ENCODE assay signal across 9 cellular contexts in genomic region chr20:14337400-14338171, GRCh38. TPM values are rescaled to one million over a fixed set of nuclear protein-coding genes. Genes with fewer than 3 reads are reported as not detected.
DNase-seq lines count a peak whose midpoint lies in the region; ATAC-seq and TF ChIP-seq lines count a peak whose summit lies in the region.
"Had no signal": no experiment of that assay in that cellular context is flagged by ENCODE, and none has a peak within 500 bp of the region (broad histone marks: within the 10 kb centered on the region; RNA-seq: fewer than 3 reads in every experiment).

Gene FLRT3, minus strand, starts transcription at chr20:14337612. Its CDS starts 10,106 bp downstream, at chr20:14327506.

- CTCF ChIA-PET in SK-N-SH (lab: Yijun Ruan, JAX), result interaction anchor here (0.6 to 1.9 kb wide), 39 partner anchors 9 to 1906 kb away, joined by 3 to 9 read pairs (median 3); no protein-coding TSS in a partner anchor

- H3K27me3 ChIP-seq in ACC112 (ENCODE audit: insufficient read depth, low read length) (no peaks in the 10 kb centered on the region), SK-N-SH (ENCODE audit: insufficient read depth) (no peaks in the 10 kb centered on the region), upper lobe of right lung (no peaks in the 10 kb centered on the region)

- peaks cover 23% of the 10 kb centered on the region for H3K4me1 Mint-ChIP-seq in mesothelial cell of epicardium

- no peaks in the 10 kb centered on the region for H3K36me3 ChIP-seq in ACC112 (ENCODE audit: insufficient read depth, low read length)
- no peaks in the 10 kb centered on the region for H3K36me3 ChIP-seq in SK-N-SH (replicated peaks in 1 of 2; ENCODE audit: control insufficient read depth in 1 of 2, insufficient read depth in 2 of 2, low read length in 1 of 2)
- no peaks in the 10 kb centered on the region for H3K36me3 ChIP-seq in upper lobe of right lung

- H3K27ac ChIP-seq in ACC112 (ENCODE audit: low read depth, low read length) (peak within 1 kb of the TSS; percentile 11; the same call in 1 of the 2 replicates), SK-N-SH (ENCODE audit: low read depth in 2 of 2, low read length in 1 of 2) (peak within 1 kb of the TSS; percentile 45 to 80), upper lobe of right lung (peak within 1 kb of the TSS; percentile 71)

- peak within 1 kb of the TSS; percentile 73 for H3K4me2 ChIP-seq in SK-N-SH

- TF ChIP-seq POLR2A in GM18505 (IDR thresholded peaks at IDR 0.05; ENCODE audit: borderline replicate concordance, extremely low read depth, insufficient read depth, insufficient read length), result no peak

- H3K4me3 Mint-ChIP-seq in mesothelial cell of epicardium, result peak within 1 kb of the TSS; percentile 94

- POLR2A ChIA-PET in SK-N-SH (lab: Yijun Ruan, JAX), result no interaction called here

- H3K36me3 Mint-ChIP-seq in mesothelial cell of epicardium, result no peaks in the 10 kb centered on the region
- H3K36me3 Mint-ChIP-seq: IgD-negative memory B cell had no signal

- TF ChIP-seq CTCF in SK-N-SH (IDR thresholded peaks at IDR 0.05) (peak; percentile 90), mesothelial cell of epicardium (IDR thresholded peaks at IDR 0.05; ENCODE audit: unreplicated experiment) (peak; percentile 65), upper lobe of right lung (IDR thresholded peaks at IDR 0.05) (peak; percentile 65)

- H3F3A ChIP-seq in SK-N-SH (replicated peaks; ENCODE audit: insufficient read depth), result no peaks in the 10 kb centered on the region

- H3K9me3 ChIP-seq in SK-N-SH (no peaks in the 10 kb centered on the region), upper lobe of right lung (no peaks in the 10 kb centered on the region)

- H2AFZ ChIP-seq in ACC112 (ENCODE audit: low read length, unreplicated experiment) (peak within 1 kb of the TSS; percentile 65), SK-N-SH (ENCODE audit: low read depth) (peak within 1 kb of the TSS; percentile 85)

- H3K79me2 ChIP-seq in ACC112 (ENCODE audit: control insufficient read depth, insufficient read depth, low read length, unreplicated experiment) (no peaks in the 10 kb centered on the region), SK-N-SH (ENCODE audit: insufficient read depth) (no peaks in the 10 kb centered on the region)

- no peaks in the 10 kb centered on the region for H4K20me1 ChIP-seq in SK-N-SH (ENCODE audit: insufficient read depth)

- H3K4me1 ChIP-seq in ACC112 (ENCODE audit: control insufficient read depth, insufficient read depth, low read length, unreplicated experiment) (peaks cover 5% of the 10 kb centered on the region), SK-N-SH (ENCODE audit: control insufficient read depth in 1 of 2, insufficient read depth in 2 of 2, low read depth in 1 of 2, low read length in 1 of 2) (peaks cover 0 to 3% of the 10 kb centered on the region in 2 experiments; a peak in 2 of 4 replicates), upper lobe of right lung (no peaks in the 10 kb centered on the region)

- TF ChIP-seq RAD21 in SK-N-SH (IDR thresholded peaks at IDR 0.05; ENCODE audit: low read length), result peak; percentile 98

- ATAC-seq in GM18505 (IDR thresholded peaks at IDR 0.05; ENCODE audit: unreplicated experiment), result peak; percentile 99
- ATAC-seq in HG02884 (IDR thresholded peaks at IDR 0.05; ENCODE audit: unreplicated experiment), result peak; percentile 100
- peak; percentile 95 for ATAC-seq in esophagus mucosa
- ATAC-seq in upper lobe of right lung, result peak; percentile 97

- TF ChIP-seq EP300 in SK-N-SH (IDR thresholded peaks at IDR 0.05; ENCODE audit: borderline replicate concordance in 1 of 2, low read depth in 1 of 2, low read length in 1 of 2), result no peak

- peak within 1 kb of the TSS; percentile 99 for H3K27ac Mint-ChIP-seq in mesothelial cell of epicardium
- H3K27ac Mint-ChIP-seq: IgD-negative memory B cell had no signal

- H3K4me3 ChIP-seq in ACC112 (ENCODE audit: low read depth, low read length), result peak within 1 kb of the TSS; percentile 78
- peak within 1 kb of the TSS; percentile 65 for H3K4me3 ChIP-seq in SK-N-SH (ENCODE audit: low read depth in 2 of 2, low read length in 1 of 2)
- peak within 1 kb of the TSS; percentile 48 for H3K4me3 ChIP-seq in upper lobe of right lung

- DNase-seq in NCI-H1105 treated with DMSO at 0.1 percent for 48 hours (lab: John Stamatoyannopoulos, UW) (peak; percentile 82), SK-N-SH (peak; percentile 63), mesothelial cell of epicardium (ENCODE audit: low spot score in 2 of 2, unreplicated experiment in 2 of 2) (peak; percentile 54 to 78), upper lobe of right lung (peak; percentile 72)

- intact Hi-C loops in upper lobe of right lung (cut with DNase I), result no loop called here

- no peaks in the 10 kb centered on the region for H3K9me3 Mint-ChIP-seq in mesothelial cell of epicardium

- WGBS in SK-N-SH (ENCODE audit: low lambda C conversion rate), result 26% methylated on average over 12 of the region's 12 CpGs

- no peaks in the 10 kb centered on the region for H3K27me3 Mint-ChIP-seq in mesothelial cell of epicardium (ENCODE audit: low read depth)
- H3K27me3 Mint-ChIP-seq: IgD-negative memory B cell had no signal

- H3K9me2 ChIP-seq in SK-N-SH, result no peaks in the 10 kb centered on the region

- peak within 1 kb of the TSS; percentile 53; the same call in 1 of the 2 replicates for H3K9ac ChIP-seq in SK-N-SH

TF ChIP-seq in SK-N-SH, 30 proteins besides CTCF, POLR2A, EP300 and RAD21:
- peak; percentile 96 for TF ChIP-seq POLR2AphosphoS5 (IDR thresholded peaks at IDR 0.05; ENCODE audit: low read depth, low read length)
- 0 out of 2 replicates have a peak, but pooled peaks have one; percentile 15 for TF ChIP-seq NRF1 (IDR thresholded peaks at IDR 0.05; ENCODE audit: low read depth, low read length)
- no peak for TF ChIP-seq TEAD4 (IDR thresholded peaks at IDR 0.05; ENCODE audit: borderline replicate concordance, insufficient read depth)
- peak; percentile 39 for TF ChIP-seq TCF12 (IDR thresholded peaks at IDR 0.05)
- 0 out of 2 replicates have a peak, but pooled peaks have one; percentile 22 for TF ChIP-seq GATA2 (CRISPR knock-in tag; IDR thresholded peaks at IDR 0.05)
- peak; percentile 60; the same call in 1 of the 2 replicates for TF ChIP-seq MAX (IDR thresholded peaks at IDR 0.05; ENCODE audit: low read depth)
- TF ChIP-seq TAF1 (IDR thresholded peaks at IDR 0.05; ENCODE audit: borderline replicate concordance, low read depth, low read length), result peak; percentile 96
- TF ChIP-seq SMC3 (IDR thresholded peaks at IDR 0.05; ENCODE audit: low read depth, low read length), result peak; percentile 88
- TF ChIP-seq RCOR1 (IDR thresholded peaks at IDR 0.05; ENCODE audit: low read length), result peak; percentile 57; the same call in 1 of the 2 replicates
- TF ChIP-seq REST (IDR thresholded peaks at IDR 0.05; ENCODE audit: low read depth, low read length), result no peak
- peak; percentile 67 for TF ChIP-seq MXI1 (IDR thresholded peaks at IDR 0.05; ENCODE audit: low read depth, low read length)
- peak; percentile 36 for TF ChIP-seq CHD2 (IDR thresholded peaks at IDR 0.05; ENCODE audit: low read length, partially characterized antibody)
- no peak for TF ChIP-seq RXRA (IDR thresholded peaks at IDR 0.05; ENCODE audit: borderline replicate concordance, low read depth)
- no peak for TF ChIP-seq GABPA (IDR thresholded peaks at IDR 0.05; ENCODE audit: low read depth)
- TF ChIP-seq RFX5 (IDR thresholded peaks at IDR 0.05; ENCODE audit: low read length), result peak; percentile 56; the same call in 1 of the 2 replicates

RNA-seq across cellular contexts. Expression of gene FLRT3, which starts in this region (rescaled TPM):
- polyA plus RNA-seq in SK-N-SH (2012; rRNA removed), result 1.8 and 2.2 TPM in 2 replicates
- 2.1 and 2.2 TPM in 2 replicates for polyA plus RNA-seq in SK-N-SH (2012; cell fraction: cytosol; rRNA removed)
- 1.3 and 2.7 TPM in 2 replicates for polyA plus RNA-seq in SK-N-SH (2012; cell fraction: nucleus; rRNA removed)
- 3.0 TPM for total RNA-seq in esophagus mucosa
- total RNA-seq in mesothelial cell of epicardium, result 98.6 to 101 TPM (median 98.6 TPM) in 3 replicates
- 71.2 TPM for total RNA-seq in upper lobe of right lung
- polyA plus RNA-seq: IgD-negative memory B cell had no signal

Comparison
In these comparisons a context has a peak if more than half of its experiments do, and no peak if none do; other contexts are left out.
1. Peak in every context shown above with its lines: DNase-seq, ATAC-seq, H3K4me3 ChIP-seq and H3K27ac ChIP-seq.
2. RNA of gene FLRT3 (total RNA-seq): 98.6 to 101 TPM in mesothelial cell of epicardium and 71.2 TPM in upper lobe of right lung (single experiment); 3.0 TPM in esophagus mucosa (single experiment); every median in the first group is over 10 times any median in the second.
3. H3K27ac ChIP-seq: peak in every context shown above with its lines; median percentile 71 in upper lobe of right lung; 62 in SK-N-SH; 11 in ACC112.